Comparison of ENCODE assay signal across 8 cellular contexts in the genomic region with DNA sequence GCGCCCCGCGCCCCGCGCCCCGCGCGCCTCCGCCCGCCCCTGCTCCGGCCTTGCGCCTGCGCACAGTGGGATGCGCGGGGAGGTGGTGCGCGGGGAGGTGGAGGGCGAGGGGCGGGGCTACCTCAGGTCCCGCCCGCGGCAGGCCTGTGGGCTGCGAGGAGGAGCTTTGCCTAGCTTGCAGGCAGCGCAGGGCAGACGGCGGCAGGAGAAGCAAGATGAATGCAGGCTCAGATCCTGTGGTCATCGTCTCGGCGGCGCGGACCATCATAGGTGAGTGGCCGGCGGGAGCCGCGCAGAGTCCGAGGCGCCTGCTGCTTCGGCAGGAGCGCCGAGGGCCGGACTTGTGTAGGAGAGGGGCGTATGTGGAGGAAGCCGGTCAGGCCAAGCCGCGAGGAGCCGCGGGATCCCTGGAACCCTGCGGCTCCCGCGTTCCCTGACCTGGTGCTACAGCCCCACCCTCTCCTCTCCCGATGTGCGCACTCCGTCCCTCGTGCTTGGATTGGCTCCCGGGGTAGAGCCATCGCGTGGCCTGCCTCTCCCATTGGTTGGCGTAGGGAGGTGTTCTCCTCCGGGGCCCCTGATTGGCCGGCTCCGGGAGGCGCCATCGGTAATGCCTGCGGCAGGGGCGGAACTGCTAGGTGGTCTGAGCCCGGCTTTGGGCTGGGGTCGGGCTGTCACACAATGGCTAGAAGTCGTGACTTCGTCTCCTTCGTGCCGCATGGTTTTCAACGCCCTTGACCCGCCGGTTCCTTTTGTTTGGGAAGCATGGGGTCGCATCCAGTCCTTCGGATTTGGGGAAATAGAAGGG. TPM values are rescaled to one million over a fixed set of nuclear protein-coding genes. Genes with fewer than 3 reads are reported as not detected.
A peak's percentile ranks its signal among the peaks of the same experiment; 100 is the strongest.
DNase-seq lines count a peak whose midpoint lies in the region; ATAC-seq and TF ChIP-seq lines count a peak whose summit lies in the region.

A gene (plus strand): TSS at position 173 of the 808 bp plus-strand sequence. CDS start 43 bp downstream, at position 216.

- peaks cover 52% of the 10 kb centered on the region for H3K36me3 Mint-ChIP-seq in activated CD4-positive, alpha-beta T cell treated with anti-CD3 and anti-CD28 coated beads, Interleukin-2, amount 10 ng/mL, durations not matched to agents 24 days and 14 days (ENCODE audit: low read depth)

- H3K4me3 ChIP-seq in colonic mucosa: peak within 1 kb of the TSS; percentile 89

- TF ChIP-seq CTCF in C4-2B (conservative IDR thresholded peaks at IDR 0.05) (no peak), colonic mucosa (IDR thresholded peaks at IDR 0.05) (no peak)

- H3K27me3 ChIP-seq in colonic mucosa (no peaks in the 10 kb centered on the region), layer of hippocampus (ENCODE audit: control insufficient read depth, insufficient read depth, low read length) (no peaks in the 10 kb centered on the region)

- no peaks in the 10 kb centered on the region for H3K36me3 ChIP-seq in colonic mucosa

- no peaks in the 10 kb centered on the region for H3K9me3 Mint-ChIP-seq in activated CD4-positive, alpha-beta T cell treated with anti-CD3 and anti-CD28 coated beads, Interleukin-2, amount 10 ng/mL, durations not matched to agents 24 days and 14 days

- no peaks in the 10 kb centered on the region for H3K27me3 Mint-ChIP-seq in activated CD4-positive, alpha-beta T cell treated with anti-CD3 and anti-CD28 coated beads, Interleukin-2, amount 10 ng/mL, durations not matched to agents 24 days and 14 days

- peak within 1 kb of the TSS; percentile 94 for H3K4me3 Mint-ChIP-seq in activated CD4-positive, alpha-beta T cell treated with anti-CD3 and anti-CD28 coated beads, Interleukin-2, amount 10 ng/mL, durations not matched to agents 24 days and 14 days

- intact Hi-C loops in activated CD4-positive, alpha-beta T cell treated with anti-CD3 and anti-CD28 coated beads, Interleukin-2, amount 10 ng/mL, durations not matched to agents 24 days and 14 days (cut with micrococcal nuclease): loop anchor here (1.0 kb wide), 3 partner anchors 27 to 71 kb away; a partner anchor contains a TSS
- intact Hi-C loops in colonic mucosa (cut with DNase I): no loop called here

- H3K4me1 Mint-ChIP-seq in activated CD4-positive, alpha-beta T cell treated with anti-CD3 and anti-CD28 coated beads, Interleukin-2, amount 10 ng/mL, durations not matched to agents 24 days and 14 days: peaks cover 42% of the 10 kb centered on the region

- ATAC-seq in GM19372 (IDR thresholded peaks at IDR 0.05; ENCODE audit: low read depth, unreplicated experiment) (peak; percentile 94), HG03521 (IDR thresholded peaks at IDR 0.05; ENCODE audit: unreplicated experiment) (peak; percentile 96)

- H3K27ac ChIP-seq in C4-2B (peak within 1 kb of the TSS; percentile 87), colonic mucosa (peak within 1 kb of the TSS; percentile 100), layer of hippocampus (ENCODE audit: low read depth, low read length) (peak within 1 kb of the TSS; percentile 100)

- peaks cover 3% of the 10 kb centered on the region for H3K4me1 ChIP-seq in colonic mucosa

- peak within 1 kb of the TSS; percentile 98 for H3K27ac Mint-ChIP-seq in activated CD4-positive, alpha-beta T cell treated with anti-CD3 and anti-CD28 coated beads, Interleukin-2, amount 10 ng/mL, durations not matched to agents 24 days and 14 days

- no peaks in the 10 kb centered on the region for H3K9me3 ChIP-seq in colonic mucosa

- DNase-seq in NCI-H69 (lab: John Stamatoyannopoulos, UW) (peak; percentile 98), colonic mucosa (peak; percentile 97)
- DNase-seq in activated CD4-positive, alpha-beta T cell treated with anti-CD3 and anti-CD28 coated beads, Interleukin-2, amount 10 ng/mL, durations not matched to agents 24 days and 14 days: peak; percentile 98
- peak; percentile 73 to 92 (median 82) for DNase-seq in stimulated activated CD4-positive, alpha-beta T cell treated with anti-CD3 and anti-CD28 coated beads, Interleukin-1b, Interleukin-23, amount 100 ng/mL, for 24 hours (ENCODE audit: low read depth in 4 of 4, low spot score in 1 of 4)

- peak within 1 kb of the TSS; percentile 89 to 99 for H3K9ac ChIP-seq in colonic mucosa (ENCODE audit: low read depth in 2 of 2, low read length in 2 of 2)

RNA-seq across cellular contexts. Expression of the gene that starts here (rescaled TPM):
- 85.3 and 88.2 TPM in 2 replicates for total RNA-seq in activated CD4-positive, alpha-beta T cell treated with anti-CD3 and anti-CD28 coated beads, Interleukin-2, amount 10 ng/mL, durations not matched to agents 24 days and 14 days
- 100 to 1,000 TPM in 1 of 2 donors, 10 to 100 TPM in 1; 59.8 to 126 TPM for total RNA-seq in colonic mucosa

Comparison
In these comparisons a context has a peak if more than half of its experiments do, and no peak if none do; other contexts are left out.
1. Peak in every context shown above with its lines: DNase-seq, ATAC-seq, H3K4me3 ChIP-seq and H3K27ac ChIP-seq.